10 cellular contexts compared by ENCODE assay signal in genomic region chr5:137078171-137078665, GRCh38.
DNase-seq lines count a peak whose midpoint lies in the region; ATAC-seq and TF ChIP-seq lines count a peak whose summit lies in the region.
"Had no signal": no experiment of that assay in that cellular context is flagged by ENCODE, and none has a peak within 500 bp of the region (broad histone marks: within the 10 kb centered on the region; RNA-seq: fewer than 3 reads in every experiment).

No MANE protein-coding gene starts in this region.

- H3K36me3 ChIP-seq in MG63 = no peaks in the 10 kb centered on the region
- no peaks in the 10 kb centered on the region for H3K36me3 ChIP-seq in gastroesophageal sphincter
- H3K36me3 ChIP-seq: heart right ventricle had no signal

- ATAC-seq in GM21786 (IDR thresholded peaks at IDR 0.05; ENCODE audit: unreplicated experiment) (no peak), gastroesophageal sphincter (no peak)
- ATAC-seq: mucosa of descending colon had no signal

- peaks cover under 1 to 5% (median 4%) of the 10 kb centered on the region in 3 donors for H3K27me3 Mint-ChIP-seq in immature natural killer cell (ENCODE audit: low read depth in 3 of 3)

- H3K27ac ChIP-seq in VCaP (peak overlapping the region; percentile 85), gastroesophageal sphincter (no peak overlapping the region)
- H3K27ac ChIP-seq: heart right ventricle had no signal

- no peaks in the 10 kb centered on the region for H3K9me3 Mint-ChIP-seq in immature natural killer cell

- TF ChIP-seq EP300 in gastroesophageal sphincter (IDR thresholded peaks at IDR 0.05) = no peak

- H3K4me1 Mint-ChIP-seq in immature natural killer cell = no peaks in the 10 kb centered on the region

- 51 to 62% methylated on average over 5 to 6 of the region's 7 CpGs for WGBS in gastroesophageal sphincter (ENCODE audit: low coverage in 1 of 2), 2 donors

- H3K4me3 ChIP-seq in MG63 (no peak overlapping the region), gastroesophageal sphincter (no peak overlapping the region)
- H3K4me3 ChIP-seq: heart right ventricle, mucosa of descending colon had no signal

- no peaks in the 10 kb centered on the region for H3K4me1 ChIP-seq in gastroesophageal sphincter

- DNase-seq in Daoy (ENCODE audit: low read depth) (peak; percentile 90), MG63 (peak; percentile 92), middle frontal gyrus (ENCODE audit: extremely low spot score, low spot score) (peak; percentile 20), immature natural killer cell (no peak)
- no peak for DNase-seq in activated CD8-positive, alpha-beta memory T cell treated with anti-CD3 and anti-CD28 coated beads, Interleukin-2, amount 50 U/mL, for 48 hours
- DNase-seq: heart right ventricle, mucosa of descending colon had no signal

- no peaks in the 10 kb centered on the region for H3K9me3 ChIP-seq in MG63
- H3K9me3 ChIP-seq in gastroesophageal sphincter = no peaks in the 10 kb centered on the region
- H3K9me3 ChIP-seq: heart right ventricle, mucosa of descending colon had no signal

- no peaks in the 10 kb centered on the region for H3K36me3 Mint-ChIP-seq in immature natural killer cell

- no peak overlapping the region for H3K27ac Mint-ChIP-seq in immature natural killer cell

- TF ChIP-seq CTCF in VCaP (conservative IDR thresholded peaks at IDR 0.05) = no peak
- no peak for TF ChIP-seq CTCF in gastroesophageal sphincter (IDR thresholded peaks at IDR 0.05)

- H3K4me3 Mint-ChIP-seq in immature natural killer cell = no peak overlapping the region

- H3K27me3 ChIP-seq in MG63 (no peaks in the 10 kb centered on the region), gastroesophageal sphincter (no peaks in the 10 kb centered on the region)
- H3K27me3 ChIP-seq: heart right ventricle had no signal

- no peak for TF ChIP-seq POLR2A in gastroesophageal sphincter (IDR thresholded peaks at IDR 0.05)

Comparison
In these comparisons a context has a peak if more than half of its experiments do, and no peak if none do; other contexts are left out.
1. DNase-seq: peak in Daoy (single experiment), MG63 (single experiment) and middle frontal gyrus (single experiment); none in activated CD8-positive, alpha-beta memory T cell treated with anti-CD3 and anti-CD28 coated beads, Interleukin-2, amount 50 U/mL, for 48 hours (single experiment) and immature natural killer cell (0 of 3).